13 cellular contexts compared by ENCODE assay signal in genomic region chr20:59515906-59516209, GRCh38.
"Had no signal": no experiment of that assay in that cellular context is flagged by ENCODE, and none has a peak within 500 bp of the region (broad histone marks: within the 10 kb centered on the region; RNA-seq: fewer than 3 reads in every experiment).

No MANE protein-coding gene starts in this region.

- H3K4me3 ChIP-seq: breast epithelium, esophagus muscularis mucosa, upper lobe of right lung had no signal

- H3K36me3 Mint-ChIP-seq: activated naive CD8-positive, alpha-beta T cell treated with anti-CD3 and anti-CD28 coated beads, Interleukin-2, amount 10 ng/mL, durations not matched to agents 7 days and 5 days; natural killer cell had no signal

- H3K9me3 ChIP-seq: breast epithelium, esophagus muscularis mucosa, upper lobe of right lung had no signal

- ATAC-seq: activated CD8-positive, alpha-beta T cell treated with anti-CD3 and anti-CD28 coated beads, Interleukin-2, amount 10 ng/mL, durations not matched to agents 7 days and 5 days; natural killer cell; stimulated activated naive CD8-positive, alpha-beta T cell treated with anti-CD3 and anti-CD28 coated beads, Interleukin-15, Interleukin-2, amounts not matched to agents 100 U/mL and 50 U/mL, for 24 hours had no signal

- H3K4me1 Mint-ChIP-seq: activated CD4-positive, alpha-beta T cell treated with anti-CD3 and anti-CD28 coated beads, Interleukin-2, amount 10 ng/mL, durations not matched to agents 24 days and 14 days; activated naive CD8-positive, alpha-beta T cell treated with anti-CD3 and anti-CD28 coated beads, Interleukin-2, amount 10 ng/mL, durations not matched to agents 7 days and 5 days; natural killer cell had no signal

- H3K4me1 ChIP-seq: breast epithelium, esophagus muscularis mucosa, upper lobe of right lung had no signal

- DNase-seq: activated CD4-positive, CD25-positive, alpha-beta regulatory T cell; activated CD8-positive, alpha-beta memory T cell treated with anti-CD3 and anti-CD28 coated beads, Interleukin-2, amount 50 U/mL, for 48 hours; activated CD8-positive, alpha-beta T cell treated with anti-CD3 and anti-CD28 coated beads, Interleukin-2, amount 10 ng/mL, durations not matched to agents 7 days and 5 days; activated naive CD8-positive, alpha-beta T cell treated with anti-CD3 and anti-CD28 coated beads, Interleukin-2, amount 10 ng/mL, durations not matched to agents 7 days and 5 days; natural killer cell had no signal

- FAIRE-seq: small intestine had no signal

- H3K27ac ChIP-seq: breast epithelium, dorsolateral prefrontal cortex, esophagus muscularis mucosa, upper lobe of right lung had no signal

- H3K9me3 Mint-ChIP-seq: activated CD4-positive, alpha-beta T cell treated with anti-CD3 and anti-CD28 coated beads, Interleukin-2, amount 10 ng/mL, durations not matched to agents 24 days and 14 days; activated naive CD8-positive, alpha-beta T cell treated with anti-CD3 and anti-CD28 coated beads, Interleukin-2, amount 10 ng/mL, durations not matched to agents 7 days and 5 days; natural killer cell; T-helper 2 cell treated with Interferon-gamma antibody and Interleukin-4, amounts not matched to agents 5 μg/mL and 100 μg/mL, for 36 hours had no signal

- H3K4me3 Mint-ChIP-seq: activated CD4-positive, alpha-beta T cell treated with anti-CD3 and anti-CD28 coated beads, Interleukin-2, amount 10 ng/mL, durations not matched to agents 24 days and 14 days; activated CD8-positive, alpha-beta T cell treated with anti-CD3 and anti-CD28 coated beads, Interleukin-2, amount 10 ng/mL, durations not matched to agents 7 days and 5 days; activated naive CD8-positive, alpha-beta T cell treated with anti-CD3 and anti-CD28 coated beads, Interleukin-2, amount 10 ng/mL, durations not matched to agents 7 days and 5 days; natural killer cell; T-helper 2 cell treated with Interferon-gamma antibody and Interleukin-4, amounts not matched to agents 5 μg/mL and 100 μg/mL, for 36 hours had no signal

- H3K27ac Mint-ChIP-seq: activated CD4-positive, alpha-beta T cell treated with anti-CD3 and anti-CD28 coated beads, Interleukin-2, amount 10 ng/mL, durations not matched to agents 24 days and 14 days; activated CD8-positive, alpha-beta T cell treated with anti-CD3 and anti-CD28 coated beads, Interleukin-2, amount 10 ng/mL, durations not matched to agents 7 days and 5 days; activated naive CD8-positive, alpha-beta T cell treated with anti-CD3 and anti-CD28 coated beads, Interleukin-2, amount 10 ng/mL, durations not matched to agents 7 days and 5 days; natural killer cell; T-helper 2 cell treated with Interferon-gamma antibody and Interleukin-4, amounts not matched to agents 5 μg/mL and 100 μg/mL, for 36 hours had no signal

- H3K36me3 ChIP-seq: breast epithelium, esophagus muscularis mucosa, upper lobe of right lung had no signal
